In genomic region chr1:169212088-169212487, GRCh38 we compare ENCODE assay signal across 35 cellular contexts.
"Had no signal": no experiment of that assay in that cellular context is flagged by ENCODE, and none has a peak within 500 bp of the region (broad histone marks: within the 10 kb centered on the region; RNA-seq: fewer than 3 reads in every experiment).

No MANE protein-coding gene starts in this region.

- H3K9me3 Mint-ChIP-seq: activated CD8-positive, alpha-beta T cell treated with anti-CD3 and anti-CD28 coated beads for 36 hours; activated naive CD4-positive, alpha-beta T cell treated with anti-CD3 and anti-CD28 coated beads, Interleukin-2, amount 50 U/mL, for 24 hours; activated T-helper 2 cell treated with anti-CD3 and anti-CD28 coated beads, Interferon-gamma antibody, Interleukin-2, Interleukin-4, amounts not matched to agents 10 μg/mL and 5 μg/mL and 100 μg/mL, durations not matched to agents 14 hours and 24 hours and 36 hours; central memory CD8-positive, alpha-beta T cell had no signal

- DNase-seq: activated CD4-positive, alpha-beta T cell treated with anti-CD3 and anti-CD28 coated beads, Interleukin-2, amount 10 ng/mL, durations not matched to agents 24 days and 14 days; activated CD4-positive, alpha-beta T cell treated with anti-CD3 and anti-CD28 coated beads, Interleukin-2, amount 50 U/mL, for 4 hours; activated CD8-positive, alpha-beta T cell treated with anti-CD3 and anti-CD28 coated beads for 36 hours; activated gamma-delta T cell; activated naive CD4-positive, alpha-beta T cell treated with Interleukin-2 at 50 U/mL for 16 hours; activated naive CD8-positive, alpha-beta T cell treated with anti-CD3 and anti-CD28 coated beads, Interleukin-2, amount 10 ng/mL, durations not matched to agents 7 days and 5 days; activated T-cell treated with anti-CD3 and anti-CD28 coated beads, Interleukin-2, amount 50 U/mL, for 1 hour; amygdala; Kasumi-1; KG1; MG63; NCI-H1092; NCI-H1436 treated with DMSO at 0.1 percent for 48 hours; NCI-H1694 treated with DMSO at 0.1 percent for 48 hours; NCI-H2029; NCI-H2171; NCI-H510A; NCI-H526; NCI-H748 treated with DMSO at 0.1 percent for 48 hours; NK-92 treated with Interleukin-12 subunit alpha and Interleukin-12 subunit beta, amount 100 ng/mL, for 24 hours; PC-3; Peyer's patch; SIG-M5; T-helper 1 cell; T-helper 2 cell; T-helper 9 cell; WERI-Rb-1 had no signal

- H3K36me3 ChIP-seq: cardiac muscle cell, MG63, Peyer's patch, WERI-Rb-1 had no signal

- H3K4me3 Mint-ChIP-seq: activated CD4-positive, alpha-beta T cell treated with anti-CD3 and anti-CD28 coated beads, Interleukin-2, amount 10 ng/mL, durations not matched to agents 24 days and 14 days; activated CD8-positive, alpha-beta T cell treated with anti-CD3 and anti-CD28 coated beads for 36 hours; activated naive CD4-positive, alpha-beta T cell treated with anti-CD3 and anti-CD28 coated beads, Interleukin-2, amount 50 U/mL, for 24 hours; activated naive CD8-positive, alpha-beta T cell treated with anti-CD3 and anti-CD28 coated beads, Interleukin-2, amount 10 ng/mL, durations not matched to agents 7 days and 5 days; central memory CD8-positive, alpha-beta T cell had no signal

- H3K4me1 Mint-ChIP-seq: activated CD4-positive, alpha-beta T cell treated with anti-CD3 and anti-CD28 coated beads, Interleukin-2, amount 10 ng/mL, durations not matched to agents 24 days and 14 days; activated naive CD4-positive, alpha-beta T cell treated with anti-CD3 and anti-CD28 coated beads, Interleukin-2, amount 50 U/mL, for 24 hours; activated naive CD8-positive, alpha-beta T cell treated with anti-CD3 and anti-CD28 coated beads, Interleukin-2, amount 10 ng/mL, durations not matched to agents 7 days and 5 days; central memory CD8-positive, alpha-beta T cell had no signal

- H3K27me3 Mint-ChIP-seq: activated CD4-positive, alpha-beta T cell treated with anti-CD3 and anti-CD28 coated beads, Interleukin-2, amount 10 ng/mL, durations not matched to agents 24 days and 14 days; activated CD8-positive, alpha-beta T cell treated with anti-CD3 and anti-CD28 coated beads for 36 hours; activated naive CD4-positive, alpha-beta T cell treated with anti-CD3 and anti-CD28 coated beads, Interleukin-2, amount 50 U/mL, for 24 hours; activated naive CD8-positive, alpha-beta T cell treated with anti-CD3 and anti-CD28 coated beads, Interleukin-2, amount 10 ng/mL, durations not matched to agents 7 days and 5 days; central memory CD8-positive, alpha-beta T cell had no signal

- H3K27me3 ChIP-seq: ascending aorta, cardiac muscle cell, MG63, Peyer's patch had no signal

- ATAC-seq: activated CD8-positive, alpha-beta T cell treated with anti-CD3 and anti-CD28 coated beads for 36 hours; PC-3; Right ventricle myocardium inferior; SK-N-SH treated with all-trans-retinoic acid at 6 μM for 48 hours had no signal

- H3K9me3 ChIP-seq: ascending aorta, MG63, Peyer's patch had no signal

- H3K4me3 ChIP-seq: ascending aorta, cardiac muscle cell, MG63, Peyer's patch had no signal

- H3K27ac ChIP-seq: ascending aorta, cardiac muscle cell, Peyer's patch, RWPE1, WERI-Rb-1 had no signal

- H3K4me1 ChIP-seq: ascending aorta, Peyer's patch had no signal
